9 cellular contexts compared by ENCODE assay signal in the genomic region with DNA sequence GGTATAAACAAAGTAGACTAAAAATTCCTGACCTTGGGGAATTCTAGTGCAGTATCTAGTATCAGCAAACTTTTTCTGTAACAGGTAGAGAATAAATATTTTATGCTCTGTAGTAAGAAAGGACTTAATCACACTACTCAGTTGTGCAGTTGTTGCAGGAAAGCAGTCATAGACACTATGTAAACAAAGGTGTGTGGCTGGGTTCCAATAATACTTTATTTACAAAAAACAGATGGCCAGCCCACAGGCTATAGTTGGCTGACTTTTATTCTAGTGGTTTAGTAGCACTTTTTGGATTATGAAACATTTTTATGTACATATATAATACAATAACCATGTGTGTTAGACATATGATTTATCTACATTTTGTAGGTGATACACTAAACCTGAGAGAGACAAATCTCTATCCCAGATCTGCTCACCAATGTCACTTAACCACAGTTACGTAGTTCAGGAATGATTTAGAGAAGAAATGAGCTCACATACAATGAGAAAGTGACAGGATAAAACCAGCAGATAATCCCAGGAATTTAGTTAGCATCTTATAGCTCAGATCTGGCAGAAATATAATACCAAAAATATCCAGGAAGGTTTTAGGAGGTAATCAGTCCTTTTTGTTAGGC. TPM values are rescaled to one million over a fixed set of nuclear protein-coding genes. Genes with fewer than 3 reads are reported as not detected.
DNase-seq lines count a peak whose midpoint lies in the region; ATAC-seq and TF ChIP-seq lines count a peak whose summit lies in the region.
"Had no signal": no experiment of that assay in that cellular context is flagged by ENCODE, and none has a peak within 500 bp of the region (broad histone marks: within the 10 kb centered on the region; RNA-seq: fewer than 3 reads in every experiment).

No MANE protein-coding gene starts in this region.

- intact Hi-C loops in A673 (cut with micrococcal nuclease; ENCODE audit: unreplicated experiment) = no loop called here
- intact Hi-C loops in lower lobe of right lung (cut with DNase I) = no loop called here
- intact Hi-C loops in tibial artery (cut with DNase I; ENCODE audit: low total_unique reads) = no loop called here

- DNase-seq in A673 (ENCODE audit: low spot score) (no peak), HCEC 1CT (peak; percentile 49), lower lobe of right lung (no peak), LoVo (ENCODE audit: low spot score) (no peak), tibial artery (no peak), endothelial cell (ENCODE audit: low spot score) (no peak)
- no peak for DNase-seq in activated naive CD8-positive, alpha-beta T cell treated with anti-CD3 and anti-CD28 coated beads, Interleukin-2, amount 50 U/mL, for 24 hours
- DNase-seq: NCI-H345 had no signal

- H3K36me3 ChIP-seq in A673 (ENCODE audit: insufficient read depth, low read length, poor library complexity, severe bottlenecking) = peaks cover 60% of the 10 kb centered on the region
- H3K36me3 ChIP-seq in lower lobe of right lung = peaks cover 86% of the 10 kb centered on the region
- H3K36me3 ChIP-seq in tibial artery = peaks cover 51 to 79% (median 61%) of the 10 kb centered on the region in 3 donors

- POLR2A ChIA-PET in A673 (lab: Charles Lee; ENCODE audit: low non-redundant PET) = no interaction called here

- no peaks in the 10 kb centered on the region for H3K27me3 ChIP-seq in A673 (replicated peaks; ENCODE audit: insufficient read depth, low read depth, low read length, poor library complexity)
- no peaks in the 10 kb centered on the region for H3K27me3 ChIP-seq in lower lobe of right lung (ENCODE audit: low read depth)
- no peaks in the 10 kb centered on the region for H3K27me3 ChIP-seq in tibial artery

- H3K27ac Mint-ChIP-seq in activated naive CD8-positive, alpha-beta T cell treated with anti-CD3 and anti-CD28 coated beads, Interleukin-2, amount 50 U/mL, for 24 hours = peak overlapping the region; percentile 70
- H3K27ac Mint-ChIP-seq in endothelial cell (ENCODE audit: unreplicated experiment) = no peak overlapping the region

- H3K4me3 ChIP-seq in A673 (ENCODE audit: low read depth, low read length, poor library complexity, severe bottlenecking) (peak overlapping the region; percentile 34), lower lobe of right lung (no peak overlapping the region), tibial artery (peak overlapping the region in 1 of 2 donors; percentile 2)

- H3K9me3 ChIP-seq in A673 (ENCODE audit: low read depth, low read length, poor library complexity, severe bottlenecking) (no peaks in the 10 kb centered on the region), lower lobe of right lung (no peaks in the 10 kb centered on the region), tibial artery (no peaks in the 10 kb centered on the region)

- TF ChIP-seq CTCF in A673 (conservative IDR thresholded peaks at IDR 0.05; ENCODE audit: low read depth, low read length) (no peak), lower lobe of right lung (IDR thresholded peaks at IDR 0.05) (no peak), tibial artery (IDR thresholded peaks at IDR 0.05) (no peak), endothelial cell (IDR thresholded peaks at IDR 0.05; ENCODE audit: unreplicated experiment) (no peak)

- H3K36me3 Mint-ChIP-seq in activated naive CD8-positive, alpha-beta T cell treated with anti-CD3 and anti-CD28 coated beads, Interleukin-2, amount 50 U/mL, for 24 hours (ENCODE audit: low read depth) = peaks cover 47% of the 10 kb centered on the region
- H3K36me3 Mint-ChIP-seq in endothelial cell (ENCODE audit: low read depth, unreplicated experiment) = peaks cover 3% of the 10 kb centered on the region

- peaks cover 47% of the 10 kb centered on the region for H3K4me1 Mint-ChIP-seq in activated naive CD8-positive, alpha-beta T cell treated with anti-CD3 and anti-CD28 coated beads, Interleukin-2, amount 50 U/mL, for 24 hours
- no peaks in the 10 kb centered on the region for H3K4me1 Mint-ChIP-seq in endothelial cell (ENCODE audit: unreplicated experiment)

- CTCF ChIA-PET in A673 (lab: Charles Lee) = no interaction called here

- no peaks in the 10 kb centered on the region for H3K9me3 Mint-ChIP-seq in activated naive CD8-positive, alpha-beta T cell treated with anti-CD3 and anti-CD28 coated beads, Interleukin-2, amount 50 U/mL, for 24 hours
- no peaks in the 10 kb centered on the region for H3K9me3 Mint-ChIP-seq in endothelial cell (ENCODE audit: unreplicated experiment)

- BruUV-seq in A673 (replicated peaks; lab: Mats Ljungman, UMichigan) = no TSS peak

- H3K4me1 ChIP-seq in A673 (ENCODE audit: insufficient read depth, low read length, poor library complexity, severe bottlenecking) = peaks cover 7% of the 10 kb centered on the region
- peaks cover 22% of the 10 kb centered on the region for H3K4me1 ChIP-seq in lower lobe of right lung
- peaks cover 0 to 12% (median 2%) of the 10 kb centered on the region in 4 donors for H3K4me1 ChIP-seq in tibial artery

- H3K27me3 Mint-ChIP-seq in activated naive CD8-positive, alpha-beta T cell treated with anti-CD3 and anti-CD28 coated beads, Interleukin-2, amount 50 U/mL, for 24 hours = no peaks in the 10 kb centered on the region
- no peaks in the 10 kb centered on the region for H3K27me3 Mint-ChIP-seq in endothelial cell (ENCODE audit: unreplicated experiment)

- peak; percentile 31 for ATAC-seq in activated naive CD8-positive, alpha-beta T cell treated with anti-CD3 and anti-CD28 coated beads, Interleukin-2, amount 50 U/mL, for 24 hours
- ATAC-seq in lower lobe of right lung (peak in 1 of 2 donors; percentile 20), GM21717 (IDR thresholded peaks at IDR 0.05; ENCODE audit: unreplicated experiment) (no peak)

- H3K4me3 Mint-ChIP-seq in activated naive CD8-positive, alpha-beta T cell treated with anti-CD3 and anti-CD28 coated beads, Interleukin-2, amount 50 U/mL, for 24 hours = peak overlapping the region; percentile 50
- H3K4me3 Mint-ChIP-seq in endothelial cell (ENCODE audit: unreplicated experiment) = no peak overlapping the region

- H3K27ac ChIP-seq in A673 (ENCODE audit: low read depth, low read length, poor library complexity, severe bottlenecking) = peak overlapping the region; percentile 50
- peak overlapping the region; percentile 61 for H3K27ac ChIP-seq in lower lobe of right lung
- H3K27ac ChIP-seq in tibial artery = peak overlapping the region in 1 of 2 donors; percentile 54

RNA-seq across cellular contexts. Expression of a gene that starts 56.1 kb away (rescaled TPM):
- total RNA-seq in A673 (2021) = 30.3 and 30.7 TPM in 2 replicates
- total RNA-seq in lower lobe of right lung = 44.0 TPM
- 33.2 TPM for total RNA-seq in endothelial cell (ENCODE audit: unreplicated experiment)

RNA-seq across cellular contexts. Expression of a gene that starts 56.2 kb away (rescaled TPM):
- total RNA-seq in A673 (2021) (4.9 and 5.3 TPM in 2 replicates), lower lobe of right lung (19.9 TPM), endothelial cell (ENCODE audit: unreplicated experiment) (5.1 TPM)
